Comparison of ENCODE assay signal across 1 cellular context in genomic region chr7:106023369-106024322, GRCh38.
TF ChIP-seq lines count a peak whose summit lies in the region.

No MANE protein-coding gene starts in this region.

TF ChIP-seq in H1, 55 proteins besides CTCF, POLR2A, EP300 and RAD21 (continued from another document):
- TF ChIP-seq ATF2 (IDR thresholded peaks at IDR 0.05; ENCODE audit: low read length) (no peak), SP4 (IDR thresholded peaks at IDR 0.05; ENCODE audit: low read length) (no peak), SIN3A (conservative IDR thresholded peaks at IDR 0.05 in 1 of 2, IDR thresholded peaks at IDR 0.05 in 1 of 2; ENCODE audit: low read depth in 1 of 2, low read length in 2 of 2) (no peak), CEBPB (IDR thresholded peaks at IDR 0.05; ENCODE audit: low read depth, low read length) (no peak), TAF7 (optimal IDR thresholded peaks at IDR 0.05; ENCODE audit: borderline replicate concordance, low read depth, low read length) (no peak), JUND (IDR thresholded peaks at IDR 0.05; ENCODE audit: low read length) (no peak), CBX5 (IDR thresholded peaks at IDR 0.05; ENCODE audit: low read depth, low read length) (no peak), NANOG (IDR thresholded peaks at IDR 0.05; ENCODE audit: insufficient read depth, low read depth, low read length, poor library complexity, severe bottlenecking) (no peak), KDM5A (IDR thresholded peaks at IDR 0.05; ENCODE audit: low read length) (no peak), PHF8 (conservative IDR thresholded peaks at IDR 0.05; ENCODE audit: low read depth, low read length) (no peak), EZH2 (IDR thresholded peaks at IDR 0.05; ENCODE audit: low read depth, low read length, severe bottlenecking) (no peak)
